ENCODE assay signal across 34 cellular contexts in genomic region chr7:132053871-132054270, GRCh38.
"Had no signal": no experiment of that assay in that cellular context is flagged by ENCODE, and none has a peak within 500 bp of the region (broad histone marks: within the 10 kb centered on the region; RNA-seq: fewer than 3 reads in every experiment).

No MANE protein-coding gene starts in this region.

- H3K27ac ChIP-seq: body of pancreas, breast epithelium, Peyer's patch, SJSA1 had no signal

- H3K4me1 ChIP-seq: body of pancreas, breast epithelium, Peyer's patch, SJSA1 had no signal

- ATAC-seq: activated naive CD8-positive, alpha-beta T cell treated with anti-CD3 and anti-CD28 coated beads, Interleukin-2, amount 50 U/mL, for 24 hours; activated T-cell treated with anti-CD3 and anti-CD28 coated beads, Interleukin-2, amount 50 U/mL, for 4 hours; body of pancreas; PC-3 had no signal

- H3K27ac Mint-ChIP-seq: activated CD4-positive, alpha-beta T cell treated with anti-CD3 and anti-CD28 coated beads, Interleukin-2, amount 10 ng/mL, durations not matched to agents 24 days and 14 days; activated naive CD4-positive, alpha-beta T cell treated with anti-CD3 and anti-CD28 coated beads, Interleukin-2, amount 10 ng/mL, durations not matched to agents 7 days and 5 days; activated naive CD8-positive, alpha-beta T cell; activated naive CD8-positive, alpha-beta T cell treated with anti-CD3 and anti-CD28 coated beads, Interleukin-2, amount 50 U/mL, for 24 hours; T-helper 1 cell treated with Interleukin-12 subunit alpha and Interleukin-12 subunit beta and Interleukin-4 antibody, amounts not matched to agents 30 μg/mL and 1 μg/mL, for 36 hours; T-helper 2 cell treated with Interferon-gamma antibody and Interleukin-4, amounts not matched to agents 5 μg/mL and 100 μg/mL, for 36 hours had no signal

- H3K9me3 ChIP-seq: body of pancreas, MG63, Peyer's patch, SK-N-SH had no signal

- H3K4me3 Mint-ChIP-seq: activated CD4-positive, alpha-beta T cell treated with anti-CD3 and anti-CD28 coated beads, Interleukin-2, amount 10 ng/mL, durations not matched to agents 24 days and 14 days; activated naive CD4-positive, alpha-beta T cell treated with anti-CD3 and anti-CD28 coated beads, Interleukin-2, amount 10 ng/mL, durations not matched to agents 7 days and 5 days; activated naive CD8-positive, alpha-beta T cell; activated naive CD8-positive, alpha-beta T cell treated with anti-CD3 and anti-CD28 coated beads, Interleukin-2, amount 50 U/mL, for 24 hours; activated T-cell treated with anti-CD3 and anti-CD28 coated beads, Interleukin-2, amount 50 U/mL, for 4 hours; T-helper 1 cell treated with Interleukin-12 subunit alpha and Interleukin-12 subunit beta and Interleukin-4 antibody, amounts not matched to agents 30 μg/mL and 1 μg/mL, for 36 hours; T-helper 2 cell treated with Interferon-gamma antibody and Interleukin-4, amounts not matched to agents 5 μg/mL and 100 μg/mL, for 36 hours had no signal

- H3K4me1 Mint-ChIP-seq: activated CD4-positive, alpha-beta T cell treated with anti-CD3 and anti-CD28 coated beads, Interleukin-2, amount 10 ng/mL, durations not matched to agents 24 days and 14 days; activated naive CD4-positive, alpha-beta T cell treated with anti-CD3 and anti-CD28 coated beads, Interleukin-2, amount 10 ng/mL, durations not matched to agents 7 days and 5 days; activated naive CD8-positive, alpha-beta T cell treated with anti-CD3 and anti-CD28 coated beads, Interleukin-2, amount 50 U/mL, for 24 hours had no signal

- H3K27me3 ChIP-seq: body of pancreas, breast epithelium, MG63, Peyer's patch had no signal

- H3K9ac ChIP-seq: SK-N-SH had no signal

- DNase-seq: activated CD4-positive, alpha-beta T cell treated with anti-CD3 and anti-CD28 coated beads, Interleukin-2, amount 10 ng/mL, durations not matched to agents 24 days and 14 days; activated CD4-positive, alpha-beta T cell treated with anti-CD3 and anti-CD28 coated beads, Interleukin-2, amount 50 U/mL, for 4 hours; activated CD8-positive, alpha-beta memory T cell treated with anti-CD3 and anti-CD28 coated beads, Interleukin-2, amount 50 U/mL, for 4 hours; activated effector memory CD4-positive, alpha-beta T cell treated with Interleukin-2 at 50 U/mL for 16 hours; activated naive CD4-positive, alpha-beta T cell treated with anti-CD3 and anti-CD28 coated beads, Interleukin-2, amount 10 ng/mL, durations not matched to agents 7 days and 5 days; activated naive CD8-positive, alpha-beta T cell treated with anti-CD3 and anti-CD28 coated beads, Interleukin-2, amount 50 U/mL, for 24 hours; activated T-cell treated with anti-CD3 and anti-CD28 coated beads for 4 hours; activated T-cell treated with anti-CD3 and anti-CD28 coated beads, Interleukin-2, amount 50 U/mL, for 4 hours; anterior cingulate cortex; body of pancreas; Kasumi-1; KG1; MG63; NCI-H1048; NCI-H1105 treated with DMSO at 0.1 percent for 48 hours; NCI-H1436; NCI-H1694 treated with DMSO at 0.1 percent for 48 hours; NCI-H2029; NCI-H2107; NCI-H2171; NCI-H510A; NCI-H526; NCI-H748 treated with DMSO at 0.1 percent for 48 hours; NK-92 treated with Interleukin-12 subunit alpha and Interleukin-12 subunit beta, amount 100 ng/mL, for 24 hours; PC-3; Peyer's patch; RPMI8226; SHP77 treated with DMSO at 0.1 percent for 48 hours; SK-N-SH had no signal

- H3K4me3 ChIP-seq: body of pancreas, breast epithelium, MG63, Peyer's patch, SJSA1 had no signal

- H3K36me3 ChIP-seq: breast epithelium, MG63, Peyer's patch, SJSA1 had no signal

- H3K36me3 Mint-ChIP-seq: activated naive CD4-positive, alpha-beta T cell treated with anti-CD3 and anti-CD28 coated beads, Interleukin-2, amount 10 ng/mL, durations not matched to agents 7 days and 5 days; activated naive CD8-positive, alpha-beta T cell had no signal

- H3K9me3 Mint-ChIP-seq: T-helper 2 cell treated with Interferon-gamma antibody and Interleukin-4, amounts not matched to agents 5 μg/mL and 100 μg/mL, for 36 hours had no signal
